In the genomic region with DNA sequence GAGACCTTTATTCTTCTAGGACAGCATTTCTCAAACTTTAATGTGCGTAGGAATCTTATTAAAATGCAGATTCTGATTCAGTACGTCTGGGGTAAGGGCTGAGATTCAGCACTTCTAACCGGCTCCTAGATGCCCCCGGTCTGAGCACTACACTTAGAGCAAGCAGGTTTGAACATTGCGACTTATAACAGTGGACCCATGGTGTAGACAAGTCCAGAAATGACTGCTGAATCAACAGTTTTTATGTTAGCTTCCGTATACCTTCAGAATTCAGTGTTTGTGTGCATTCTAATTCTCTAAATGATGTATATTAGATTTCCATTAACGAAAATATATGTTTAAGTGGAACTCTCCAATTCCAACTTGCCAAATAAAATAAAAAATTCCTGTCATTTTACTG, we compare ENCODE assay signal across 1 cellular context.
TF ChIP-seq lines count a peak whose summit lies in the region.

No MANE protein-coding gene starts in this region.

TF ChIP-seq in IMR-90, 13 proteins besides CTCF, POLR2A, EP300 and RAD21:
- TF ChIP-seq MAFK (IDR thresholded peaks at IDR 0.05; ENCODE audit: low read depth, low read length) (peak; percentile 85), CHD1 (IDR thresholded peaks at IDR 0.05; ENCODE audit: low read depth, low read length) (no peak)
